Comparison of ENCODE assay signal across 1 cellular context in genomic region chr17:27462149-27462548, GRCh38.
TF ChIP-seq lines count a peak whose summit lies in the region.

No MANE protein-coding gene starts in this region.

TF ChIP-seq in GM12878, 131 proteins besides CTCF, POLR2A, EP300 and RAD21:
- TF ChIP-seq ESRRA (IDR thresholded peaks at IDR 0.05; ENCODE audit: low read length) (no peak), CUX1 (IDR thresholded peaks at IDR 0.05; ENCODE audit: insufficient replicate concordance, low read depth, low read length) (no peak), PML (IDR thresholded peaks at IDR 0.05; ENCODE audit: low read length) (no peak), POLR2AphosphoS2 (IDR thresholded peaks at IDR 0.05; ENCODE audit: low read depth, low read length) (no peak), FOXK2 (IDR thresholded peaks at IDR 0.05) (no peak), HCFC1 (IDR thresholded peaks at IDR 0.05; ENCODE audit: low read length) (no peak), JUND (IDR thresholded peaks at IDR 0.05; ENCODE audit: low read depth, low read length) (no peak), ZNF274 (IDR thresholded peaks at IDR 0.05; ENCODE audit: insufficient read depth, insufficient read length) (no peak), SREBF2 (IDR thresholded peaks at IDR 0.05; ENCODE audit: low read length) (no peak), MXI1 (IDR thresholded peaks at IDR 0.05; ENCODE audit: low read depth, low read length) (no peak), CREB1 (IDR thresholded peaks at IDR 0.05; ENCODE audit: low read depth) (no peak), POLR2AphosphoS5 (IDR thresholded peaks at IDR 0.05; ENCODE audit: low read length) (no peak), RUNX3 (IDR thresholded peaks at IDR 0.05; ENCODE audit: low read length) (no peak), STAT1 (conservative IDR thresholded peaks at IDR 0.05) (no peak), NR2C1 (IDR thresholded peaks at IDR 0.05) (no peak), STAT3 (IDR thresholded peaks at IDR 0.05; ENCODE audit: low read depth, low read length) (no peak), TCF12 (IDR thresholded peaks at IDR 0.05; ENCODE audit: low read depth, low read length) (no peak), KAT2A (conservative IDR thresholded peaks at IDR 0.05; ENCODE audit: control insufficient read depth, low read depth, low read length) (no peak)
